In the genomic region with DNA sequence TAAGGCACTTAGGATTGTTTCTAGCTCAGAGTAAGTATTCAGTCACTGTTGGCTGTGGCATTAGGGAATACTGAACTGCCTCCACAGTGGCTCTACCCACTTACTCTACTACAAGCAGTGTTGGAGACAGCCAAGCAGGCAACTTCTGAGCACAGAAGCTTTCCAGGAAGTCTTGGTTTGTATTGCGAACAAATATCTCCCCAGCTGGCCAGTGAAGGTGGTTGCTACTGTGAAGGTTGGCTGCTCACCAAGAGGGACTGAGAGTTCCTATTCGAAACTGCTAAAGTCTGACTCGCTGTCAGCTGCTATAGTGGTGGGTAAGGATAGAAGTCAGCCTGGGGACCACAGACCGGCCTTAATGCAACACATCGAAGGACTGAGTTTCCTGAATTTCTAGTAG, we compare ENCODE assay signal across 20 cellular contexts.
DNase-seq lines count a peak whose midpoint lies in the region; ATAC-seq and TF ChIP-seq lines count a peak whose summit lies in the region.
"Had no signal": no experiment of that assay in that cellular context is flagged by ENCODE, and none has a peak within 500 bp of the region (broad histone marks: within the 10 kb centered on the region; RNA-seq: fewer than 3 reads in every experiment).

No MANE protein-coding gene starts in this region.

- no peaks in the 10 kb centered on the region for H3K4me1 Mint-ChIP-seq in endothelial cell (ENCODE audit: unreplicated experiment)
- H3K4me1 Mint-ChIP-seq in MCF 10A (ENCODE audit: insufficient read depth, unreplicated experiment): no peaks in the 10 kb centered on the region
- H3K4me1 Mint-ChIP-seq: CD14-positive monocyte; nephron progenitor cell; stimulated activated naive B cell treated with anti-CD40 and anti-IgM and Interleukin-4, amounts not matched to agents 10 μg/mL and 1 μg/mL and 100 μg/mL, for 72 hours had no signal

- intact Hi-C loops in MCF 10A (cut with micrococcal nuclease): no loop called here

- CTCF ChIA-PET in MCF 10A (lab: Yijun Ruan, JAX): interaction anchor here (0.6 to 1.6 kb wide), 3 partner anchors 12 to 258 kb away, joined by 3 to 6 read pairs (median 3); no protein-coding TSS in a partner anchor

- TF ChIP-seq CTCF in endothelial cell (IDR thresholded peaks at IDR 0.05; ENCODE audit: unreplicated experiment) (no peak), MCF 10A (IDR thresholded peaks at IDR 0.05; ENCODE audit: unreplicated experiment) (no peak)

- no peak overlapping the region for H3K27ac Mint-ChIP-seq in endothelial cell (ENCODE audit: unreplicated experiment)
- H3K27ac Mint-ChIP-seq in MCF 10A (ENCODE audit: low read depth, unreplicated experiment): no peak overlapping the region
- H3K27ac Mint-ChIP-seq: CD14-positive monocyte; nephron progenitor cell; stimulated activated naive B cell treated with anti-CD40 and anti-IgM and Interleukin-4, amounts not matched to agents 10 μg/mL and 1 μg/mL and 100 μg/mL, for 72 hours had no signal

- no peaks in the 10 kb centered on the region for H3K36me3 Mint-ChIP-seq in endothelial cell (ENCODE audit: low read depth, unreplicated experiment)
- no peaks in the 10 kb centered on the region for H3K36me3 Mint-ChIP-seq in MCF 10A (ENCODE audit: insufficient read depth, unreplicated experiment)
- H3K36me3 Mint-ChIP-seq: CD14-positive monocyte; stimulated activated naive B cell treated with anti-CD40 and anti-IgM and Interleukin-4, amounts not matched to agents 10 μg/mL and 1 μg/mL and 100 μg/mL, for 72 hours had no signal

- no peak overlapping the region for H3K4me3 Mint-ChIP-seq in endothelial cell (ENCODE audit: unreplicated experiment)
- no peak overlapping the region for H3K4me3 Mint-ChIP-seq in MCF 10A (ENCODE audit: unreplicated experiment)
- H3K4me3 Mint-ChIP-seq: CD14-positive monocyte; nephron progenitor cell; stimulated activated naive B cell treated with anti-CD40 and anti-IgM and Interleukin-4, amounts not matched to agents 10 μg/mL and 1 μg/mL and 100 μg/mL, for 72 hours had no signal

- BruUV-seq in MCF 10A (replicated peaks; lab: Mats Ljungman, UMichigan): no TSS peak

- peak; percentile 4 for DNase-seq in medulla oblongata (ENCODE audit: extremely low spot score)
- DNase-seq in Kasumi-1 (lab: John Stamatoyannopoulos, UW): no peak
- no peak for DNase-seq in stimulated activated CD4-positive, alpha-beta T cell treated with anti-CD3 and anti-CD28 coated beads, Interleukin-15, amount 100 ng/mL, for 24 hours
- no peak for DNase-seq in endothelial cell (ENCODE audit: low spot score)
- DNase-seq in MCF 10A (ENCODE audit: unreplicated experiment): no peak
- DNase-seq: activated CD4-positive, alpha-beta T cell treated with anti-CD3 and anti-CD28 coated beads, Interleukin-2, amount 50 U/mL, for 4 hours; activated effector memory CD4-positive, alpha-beta T cell treated with Interleukin-2 at 50 U/mL for 16 hours; IMR-90; lower lobe of right lung; NCI-H1417 treated with DMSO at 0.1 percent for 48 hours; NCI-H510A treated with DMSO at 0.1 percent for 48 hours; nephron progenitor cell; Peyer's patch; stimulated activated CD4-positive, alpha-beta T cell treated with anti-CD3 and anti-CD28 coated beads, Interleukin-2, amount 100 ng/mL, for 48 hours; stimulated activated naive B cell treated with anti-CD40 and anti-IgM and Interleukin-4, amounts not matched to agents 10 μg/mL and 1 μg/mL and 100 μg/mL, for 72 hours; T-helper 2 cell had no signal

- H3K9me3 Mint-ChIP-seq in endothelial cell (ENCODE audit: unreplicated experiment) (no peaks in the 10 kb centered on the region), MCF 10A (ENCODE audit: unreplicated experiment) (no peaks in the 10 kb centered on the region)

- POLR2A ChIA-PET in MCF 10A (lab: Yijun Ruan, JAX): no interaction called here

- no peaks in the 10 kb centered on the region for H3K27me3 Mint-ChIP-seq in endothelial cell (ENCODE audit: unreplicated experiment)
- H3K27me3 Mint-ChIP-seq in MCF 10A (ENCODE audit: insufficient read depth, unreplicated experiment): no peaks in the 10 kb centered on the region
- H3K27me3 Mint-ChIP-seq: stimulated activated naive B cell treated with anti-CD40 and anti-IgM and Interleukin-4, amounts not matched to agents 10 μg/mL and 1 μg/mL and 100 μg/mL, for 72 hours had no signal

- ATAC-seq in GM18867 (IDR thresholded peaks at IDR 0.05; ENCODE audit: unreplicated experiment) (peak; percentile 99), GM21529 (IDR thresholded peaks at IDR 0.05; ENCODE audit: unreplicated experiment) (peak; percentile 89), HG03175 (IDR thresholded peaks at IDR 0.05; ENCODE audit: unreplicated experiment) (peak; percentile 85)
- ATAC-seq: lower lobe of right lung had no signal
